17 cellular contexts compared by ENCODE assay signal in the genomic region with DNA sequence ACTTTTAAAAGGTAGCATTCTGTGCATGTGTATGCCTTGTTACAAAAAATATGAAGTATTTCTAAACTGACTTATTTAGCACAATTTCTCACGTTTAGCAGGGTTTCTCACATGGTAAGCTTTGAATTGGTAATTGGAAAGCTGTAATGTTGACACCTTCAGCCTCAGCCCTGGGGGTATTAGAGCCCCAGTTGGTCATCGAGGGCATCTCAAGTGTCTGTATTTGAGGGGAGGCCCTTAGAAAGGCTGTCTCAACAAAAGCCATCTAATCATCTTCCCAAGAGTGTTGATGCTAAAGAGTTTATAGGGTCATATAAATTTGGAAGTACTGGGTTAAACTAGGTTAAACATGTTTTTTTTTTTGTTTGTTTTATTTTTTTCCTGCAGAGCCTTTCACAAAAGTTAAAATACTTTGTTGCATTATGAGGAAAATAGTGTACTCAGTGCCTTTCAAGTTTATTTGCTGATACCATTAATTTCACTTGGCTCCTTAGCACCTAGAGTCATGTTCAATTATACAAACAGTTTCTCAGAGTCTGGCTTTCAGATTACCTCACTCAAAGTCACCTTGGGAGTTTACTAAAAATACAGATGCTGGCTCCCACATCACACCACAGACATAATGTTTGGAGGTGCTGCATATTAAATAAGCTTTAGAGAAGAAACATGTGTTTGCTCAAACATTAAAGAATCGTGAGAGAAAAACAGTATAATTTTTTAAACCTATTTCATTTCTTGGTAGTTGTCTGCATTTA.
DNase-seq lines count a peak whose midpoint lies in the region; ATAC-seq and TF ChIP-seq lines count a peak whose summit lies in the region.
"Had no signal": no experiment of that assay in that cellular context is flagged by ENCODE, and none has a peak within 500 bp of the region (broad histone marks: within the 10 kb centered on the region; RNA-seq: fewer than 3 reads in every experiment).

No MANE protein-coding gene starts in this region.

- intact Hi-C loops in left cardiac atrium (cut with DNase I) (no loop called here), body of pancreas (cut with DNase I) (no loop called here)

- H3K4me3 ChIP-seq in subcutaneous abdominal adipose tissue (ENCODE audit: low read depth in 1 of 5, low read length in 5 of 5): no peak overlapping the region
- no peak overlapping the region for H3K4me3 ChIP-seq in body of pancreas
- H3K4me3 ChIP-seq: colonic mucosa, tibial artery had no signal

- peak; percentile 5 for DNase-seq in NCI-H2171 treated with DMSO at 0.1 percent for 48 hours (lab: John Stamatoyannopoulos, UW)
- no peak for DNase-seq in NCI-H2171 (lab: John Stamatoyannopoulos, UW)
- DNase-seq in NCI-H748 (lab: John Stamatoyannopoulos, UW; ENCODE audit: unreplicated experiment): peak; percentile 34
- no peak for DNase-seq in left cardiac atrium
- DNase-seq in cerebellar cortex (ENCODE audit: low spot score): no peak
- DNase-seq in stimulated activated CD4-positive, alpha-beta T cell treated with anti-CD3 and anti-CD28 coated beads, Interleukin-1b, Interleukin-23, amount 100 ng/mL, for 48 hours: no peak
- no peak for DNase-seq in body of pancreas
- DNase-seq: ACHN; activated CD4-positive, alpha-beta T cell treated with anti-CD3 and anti-CD28 coated beads, Interleukin-2, amount 50 U/mL, for 48 hours; colonic mucosa; foreskin fibroblast; NCI-H2107; tibial artery; WERI-Rb-1 had no signal

- TF ChIP-seq CTCF in body of pancreas (IDR thresholded peaks at IDR 0.05): no peak

- no peak for TF ChIP-seq POLR2A in body of pancreas (IDR thresholded peaks at IDR 0.05)

- WGBS in body of pancreas, 2 donors: 34 to 41% methylated on average over 3 of the region's 3 CpGs

- peaks cover 0 to 11% (median 0%) of the 10 kb centered on the region in 5 donors for H3K4me1 ChIP-seq in subcutaneous abdominal adipose tissue (ENCODE audit: control insufficient read depth in 5 of 5, insufficient read depth in 5 of 5, low read length in 5 of 5)
- H3K4me1 ChIP-seq in body of pancreas: no peaks in the 10 kb centered on the region
- H3K4me1 ChIP-seq: colonic mucosa had no signal

- H3K9me3 ChIP-seq in subcutaneous abdominal adipose tissue (ENCODE audit: control insufficient read depth in 5 of 5, low read length in 5 of 5): no peaks in the 10 kb centered on the region
- H3K9me3 ChIP-seq in body of pancreas: no peaks in the 10 kb centered on the region
- H3K9me3 ChIP-seq: colonic mucosa, tibial artery had no signal

- H3K36me3 ChIP-seq in subcutaneous abdominal adipose tissue (ENCODE audit: control insufficient read depth in 5 of 5, insufficient read depth in 5 of 5, low read length in 5 of 5) (peaks cover 3 to 13% (median 6%) of the 10 kb centered on the region in 5 donors), body of pancreas (replicated peaks in 1 of 2; ENCODE audit: insufficient read depth in 1 of 2, low read depth in 2 of 2) (no peaks in the 10 kb centered on the region)
- H3K36me3 ChIP-seq: colonic mucosa, WERI-Rb-1 had no signal

- ATAC-seq in left cardiac atrium (peak; percentile 69 to 80), body of pancreas (no peak)
- ATAC-seq: activated naive CD4-positive, alpha-beta T cell treated with anti-CD3 and anti-CD28 coated beads, Interleukin-2, amount 50 U/mL, for 72 hours; stimulated activated memory B cell treated with anti-CD40 and anti-IgM and Interleukin-4, amounts not matched to agents 10 μg/mL and 1 μg/mL and 100 μg/mL, for 72 hours had no signal

- no peak overlapping the region for H3K9ac ChIP-seq in subcutaneous abdominal adipose tissue (ENCODE audit: low read length in 5 of 5)

- H3K27ac ChIP-seq in subcutaneous abdominal adipose tissue (ENCODE audit: low read depth, low read length): peak overlapping the region; percentile 58
- no peak overlapping the region for H3K27ac ChIP-seq in body of pancreas
- H3K27ac ChIP-seq: colonic mucosa, tibial artery, WERI-Rb-1 had no signal

- H3K27me3 ChIP-seq in subcutaneous abdominal adipose tissue (ENCODE audit: control insufficient read depth in 5 of 5, insufficient read depth in 4 of 5, low read length in 5 of 5): no peaks in the 10 kb centered on the region
- H3K27me3 ChIP-seq in body of pancreas: no peaks in the 10 kb centered on the region
- H3K27me3 ChIP-seq: colonic mucosa, tibial artery had no signal

Comparison
In these comparisons a context has a peak if more than half of its experiments do, and no peak if none do; other contexts are left out.
1. DNase-seq: peak in NCI-H2171 treated with DMSO at 0.1 percent for 48 hours (single experiment) and NCI-H748 (single experiment); none in NCI-H2171 (single experiment), left cardiac atrium (single experiment), cerebellar cortex (single experiment), stimulated activated CD4-positive, alpha-beta T cell treated with anti-CD3 and anti-CD28 coated beads, Interleukin-1b, Interleukin-23, amount 100 ng/mL, for 48 hours (single experiment) and body of pancreas (0 of 4).